In genomic region chr2:232976666-232977437, GRCh38 we compare ENCODE assay signal across 23 cellular contexts. TPM values are rescaled to one million over a fixed set of nuclear protein-coding genes. Genes with fewer than 3 reads are reported as not detected.
"Had no signal": no experiment of that assay in that cellular context is flagged by ENCODE, and none has a peak within 500 bp of the region (broad histone marks: within the 10 kb centered on the region; RNA-seq: fewer than 3 reads in every experiment).

No MANE protein-coding gene starts in this region.

- DNase-seq: activated CD4-positive, alpha-beta T cell treated with anti-CD3 and anti-CD28 coated beads, Interleukin-2, amount 10 ng/mL, durations not matched to agents 7 days and 5 days; activated CD8-positive, alpha-beta T cell treated with anti-CD3 and anti-CD28 coated beads for 36 hours; activated naive CD4-positive, alpha-beta T cell treated with anti-CD3 and anti-CD28 coated beads, Interleukin-2, amount 50 U/mL, for 16 hours; activated naive CD8-positive, alpha-beta T cell treated with anti-CD3 and anti-CD28 coated beads, Interleukin-2, amount 10 ng/mL, durations not matched to agents 7 days and 5 days; anterior cingulate cortex; caudate nucleus; MG63; MV-4-11; NCI-H1092 treated with DMSO at 0.1 percent for 48 hours; NCI-H1417 treated with DMSO at 0.1 percent for 48 hours; NCI-H1694; NCI-H2029; NCI-H2107; NCI-H345; NCI-H510A; NCI-H526 treated with DMSO at 0.1 percent for 48 hours; NCI-H82; NK-92 treated with Interleukin-12 subunit alpha and Interleukin-12 subunit beta, amount 100 ng/mL, for 24 hours; SHP77 treated with DMSO at 0.1 percent for 48 hours had no signal

- H3K36me3 ChIP-seq: adrenal gland, MG63 had no signal

- H3K27me3 Mint-ChIP-seq: activated CD4-positive, alpha-beta T cell treated with anti-CD3 and anti-CD28 coated beads, Interleukin-2, amount 10 ng/mL, durations not matched to agents 7 days and 5 days; activated CD8-positive, alpha-beta T cell treated with anti-CD3 and anti-CD28 coated beads for 36 hours had no signal

- H3K27me3 ChIP-seq: adrenal gland, MG63 had no signal

- H3K36me3 Mint-ChIP-seq: activated naive CD8-positive, alpha-beta T cell treated with anti-CD3 and anti-CD28 coated beads, Interleukin-2, amount 10 ng/mL, durations not matched to agents 7 days and 5 days; WTC11 had no signal

- H3K4me3 Mint-ChIP-seq: activated CD4-positive, alpha-beta T cell treated with anti-CD3 and anti-CD28 coated beads, Interleukin-2, amount 10 ng/mL, durations not matched to agents 7 days and 5 days; activated CD8-positive, alpha-beta T cell treated with anti-CD3 and anti-CD28 coated beads for 36 hours; activated naive CD8-positive, alpha-beta T cell treated with anti-CD3 and anti-CD28 coated beads, Interleukin-2, amount 10 ng/mL, durations not matched to agents 7 days and 5 days; T-helper 1 cell treated with Interleukin-12 subunit alpha and Interleukin-12 subunit beta and Interleukin-4 antibody, amounts not matched to agents 30 μg/mL and 1 μg/mL, for 36 hours; WTC11 had no signal

- H3K27ac ChIP-seq: adrenal gland had no signal

- H3K9me3 ChIP-seq: adrenal gland, MG63 had no signal

- H3K4me3 ChIP-seq: adrenal gland, MG63 had no signal

- H3K9me3 Mint-ChIP-seq: activated CD4-positive, alpha-beta T cell treated with anti-CD3 and anti-CD28 coated beads, Interleukin-2, amount 10 ng/mL, durations not matched to agents 7 days and 5 days; activated CD8-positive, alpha-beta T cell treated with anti-CD3 and anti-CD28 coated beads for 36 hours; activated naive CD8-positive, alpha-beta T cell treated with anti-CD3 and anti-CD28 coated beads, Interleukin-2, amount 10 ng/mL, durations not matched to agents 7 days and 5 days; T-helper 1 cell treated with Interleukin-12 subunit alpha and Interleukin-12 subunit beta and Interleukin-4 antibody, amounts not matched to agents 30 μg/mL and 1 μg/mL, for 36 hours; WTC11 had no signal

- H3K4me1 Mint-ChIP-seq: activated CD4-positive, alpha-beta T cell treated with anti-CD3 and anti-CD28 coated beads, Interleukin-2, amount 10 ng/mL, durations not matched to agents 7 days and 5 days; activated naive CD8-positive, alpha-beta T cell treated with anti-CD3 and anti-CD28 coated beads, Interleukin-2, amount 10 ng/mL, durations not matched to agents 7 days and 5 days had no signal

- H3K27ac Mint-ChIP-seq: activated CD4-positive, alpha-beta T cell treated with anti-CD3 and anti-CD28 coated beads, Interleukin-2, amount 10 ng/mL, durations not matched to agents 7 days and 5 days; activated CD8-positive, alpha-beta T cell treated with anti-CD3 and anti-CD28 coated beads for 36 hours; activated naive CD8-positive, alpha-beta T cell treated with anti-CD3 and anti-CD28 coated beads, Interleukin-2, amount 10 ng/mL, durations not matched to agents 7 days and 5 days; T-helper 1 cell treated with Interleukin-12 subunit alpha and Interleukin-12 subunit beta and Interleukin-4 antibody, amounts not matched to agents 30 μg/mL and 1 μg/mL, for 36 hours; WTC11 had no signal

RNA-seq across cellular contexts. Expression of gene NGEF, which starts 36.2 kb away (rescaled TPM):
- total RNA-seq: activated CD4-positive, alpha-beta T cell treated with anti-CD3 and anti-CD28 coated beads, Interleukin-2, amount 10 ng/mL, durations not matched to agents 7 days and 5 days; activated naive CD8-positive, alpha-beta T cell treated with anti-CD3 and anti-CD28 coated beads, Interleukin-2, amount 10 ng/mL, durations not matched to agents 7 days and 5 days; SK-MEL-5 had no signal

RNA-seq across cellular contexts. Expression of gene NEU2, which starts 55.6 kb away (rescaled TPM):
- total RNA-seq: activated CD4-positive, alpha-beta T cell treated with anti-CD3 and anti-CD28 coated beads, Interleukin-2, amount 10 ng/mL, durations not matched to agents 7 days and 5 days; activated CD8-positive, alpha-beta T cell treated with anti-CD3 and anti-CD28 coated beads for 36 hours; activated naive CD8-positive, alpha-beta T cell treated with anti-CD3 and anti-CD28 coated beads, Interleukin-2, amount 10 ng/mL, durations not matched to agents 7 days and 5 days; adrenal gland; SK-MEL-5; WTC11 had no signal
- polyA plus RNA-seq: adrenal gland had no signal
